ENCODE assay signal across 8 cellular contexts in genomic region chr19:34172661-34173144, GRCh38. TPM values are rescaled to one million over a fixed set of nuclear protein-coding genes. Genes with fewer than 3 reads are reported as not detected.
DNase-seq lines count a peak whose midpoint lies in the region; ATAC-seq and TF ChIP-seq lines count a peak whose summit lies in the region.

No MANE protein-coding gene starts in this region.

- in situ Hi-C loops in GM13976 (cut with MboI; ENCODE audit: low sequenced_read_pairs, unreplicated experiment): no loop called here

- ATAC-seq in GM18867 (IDR thresholded peaks at IDR 0.05; ENCODE audit: unreplicated experiment): peak; percentile 31
- peak; percentile 33 for ATAC-seq in HG03064 (IDR thresholded peaks at IDR 0.05; ENCODE audit: low read depth, unreplicated experiment)
- no peak for ATAC-seq in T-helper 17 cell
- ATAC-seq in natural killer cell: peak; percentile 19 to 49 (median 45)

- H3K27me3 ChIP-seq in ACC112 (ENCODE audit: insufficient read depth, low read length): no peaks in the 10 kb centered on the region

- peaks cover 3% of the 10 kb centered on the region; the same call in 1 of the 2 replicates for H3K36me3 ChIP-seq in ACC112 (ENCODE audit: insufficient read depth, low read length)

- no peaks in the 10 kb centered on the region for H3K9me3 Mint-ChIP-seq in natural killer cell

- H3K4me1 Mint-ChIP-seq in T-helper 17 cell (peaks cover 39% of the 10 kb centered on the region), natural killer cell (peaks cover 31 to 52% of the 10 kb centered on the region in 2 donors)

- peak overlapping the region; percentile 98 for H3K27ac Mint-ChIP-seq in T-helper 17 cell
- H3K27ac Mint-ChIP-seq in natural killer cell: peak overlapping the region; percentile 86 to 90

- TF ChIP-seq CTCF in natural killer cell (IDR thresholded peaks at IDR 0.05) (no peak), GM13976 (IDR thresholded peaks at IDR 0.05; ENCODE audit: borderline replicate concordance, control extremely low read depth, extremely low read depth, insufficient read depth, missing control alignments) (no peak)

- H3K36me3 Mint-ChIP-seq in T-helper 17 cell (ENCODE audit: low read depth) (no peaks in the 10 kb centered on the region), natural killer cell (no peaks in the 10 kb centered on the region)

- H3K4me1 ChIP-seq in ACC112 (ENCODE audit: control insufficient read depth, insufficient read depth, low read length, unreplicated experiment): peaks cover 21% of the 10 kb centered on the region

- H3K4me3 ChIP-seq in ACC112 (ENCODE audit: low read depth, low read length): peak overlapping the region; percentile 73

- no peak for DNase-seq in T-helper 17 cell
- no peak for DNase-seq in epithelial cell of prostate (ENCODE audit: low read depth, low spot score)
- no peak for DNase-seq in natural killer cell
- DNase-seq in GM13976 (ENCODE audit: low spot score): no peak
- DNase-seq in activated effector memory CD4-positive, alpha-beta T cell treated with anti-CD3 and anti-CD28 coated beads, Interleukin-2, amount 50 U/mL, for 16 hours: no peak

- H3K27ac ChIP-seq in ACC112 (ENCODE audit: low read depth, low read length) (peak overlapping the region; percentile 91), epithelial cell of prostate (peak overlapping the region; percentile 96)

- intact Hi-C loops in natural killer cell (cut with micrococcal nuclease): loop anchor here (1.0 to 5.0 kb wide), 3 partner anchors 13 to 180 kb away; no protein-coding TSS in a partner anchor

- peak overlapping the region; percentile 89 for H2AFZ ChIP-seq in ACC112 (ENCODE audit: low read length, unreplicated experiment)

- no peaks in the 10 kb centered on the region for H3K9me3 ChIP-seq in T-helper 17 cell (ENCODE audit: control insufficient read depth, low read length, poor library complexity, severe bottlenecking)

- peak overlapping the region; percentile 90 for H3K4me3 Mint-ChIP-seq in T-helper 17 cell
- H3K4me3 Mint-ChIP-seq in natural killer cell: peak overlapping the region; percentile 96

- peaks cover 53% of the 10 kb centered on the region for H3K79me2 ChIP-seq in ACC112 (ENCODE audit: control insufficient read depth, insufficient read depth, low read length, unreplicated experiment)

- no peaks in the 10 kb centered on the region for H3K27me3 Mint-ChIP-seq in T-helper 17 cell
- H3K27me3 Mint-ChIP-seq in natural killer cell (ENCODE audit: low read depth in 2 of 2): peaks cover 4 to 7% of the 10 kb centered on the region in 2 donors

RNA-seq across cellular contexts. Expression of gene LSM14A, which starts 0.4 kb away (rescaled TPM):
- total RNA-seq in T-helper 17 cell: 100 to 1,000 TPM; 150 to 177 TPM
- total RNA-seq in natural killer cell: 100 to 1,000 TPM; 201 to 246 (median 202) TPM
